In the genomic region with DNA sequence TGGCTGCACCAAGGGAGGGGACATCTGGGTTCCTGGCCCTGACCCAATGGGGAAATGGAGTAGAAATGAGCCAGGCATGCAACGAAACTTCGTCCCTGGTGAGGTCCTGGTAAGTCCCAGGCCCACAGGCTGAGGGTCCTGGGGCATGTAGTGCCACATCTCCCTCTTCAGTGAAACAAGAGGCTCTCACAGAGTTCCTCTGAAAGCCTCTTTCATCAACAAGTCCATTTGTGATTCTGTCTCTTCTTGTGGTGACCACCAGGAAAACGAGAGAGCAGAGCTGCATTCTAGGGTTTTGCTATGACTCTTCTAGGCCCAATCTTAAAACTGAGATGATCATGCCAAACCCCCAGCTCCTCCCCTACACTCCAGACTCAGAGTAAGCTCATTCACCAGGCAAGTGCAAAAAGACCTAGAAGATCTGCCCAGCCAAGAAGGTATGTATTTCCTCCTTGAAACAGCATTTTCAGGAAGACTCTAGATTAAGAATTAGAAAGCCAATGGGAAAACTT, we compare ENCODE assay signal across 16 cellular contexts. TPM values are rescaled to one million over a fixed set of nuclear protein-coding genes. Genes with fewer than 3 reads are reported as not detected.
A peak's percentile ranks its signal among the peaks of the same experiment; 100 is the strongest.
DNase-seq lines count a peak whose midpoint lies in the region; ATAC-seq, FAIRE-seq and TF ChIP-seq lines count a peak whose summit lies in the region.
"Had no signal": no experiment of that assay in that cellular context is flagged by ENCODE, and none has a peak within 500 bp of the region (broad histone marks: within the 10 kb centered on the region; RNA-seq: fewer than 3 reads in every experiment).

No MANE protein-coding gene starts in this region.

- H3K4ac ChIP-seq in mesenchymal stem cell (ENCODE audit: low read depth in 1 of 2, low read length in 2 of 2), result no peak overlapping the region

- peaks cover 11% of the 10 kb centered on the region for H3K27me3 Mint-ChIP-seq in activated CD4-positive, alpha-beta T cell treated with anti-CD3 and anti-CD28 coated beads, Interleukin-2, amount 10 ng/mL, durations not matched to agents 24 days and 14 days

- no peak overlapping the region for H3K4me3 Mint-ChIP-seq in activated CD4-positive, alpha-beta T cell treated with anti-CD3 and anti-CD28 coated beads, Interleukin-2, amount 10 ng/mL, durations not matched to agents 24 days and 14 days
- H3K4me3 Mint-ChIP-seq: CD8-positive, alpha-beta memory T cell had no signal

- no peaks in the 10 kb centered on the region for H3K36me3 ChIP-seq in mesenchymal stem cell (ENCODE audit: control insufficient read depth in 1 of 2, insufficient read depth in 2 of 2, low read depth in 1 of 2, low read length in 2 of 2)
- H3K36me3 ChIP-seq: BLaER1, HAP-1 had no signal

- H3K4me1 Mint-ChIP-seq in activated CD4-positive, alpha-beta T cell treated with anti-CD3 and anti-CD28 coated beads, Interleukin-2, amount 10 ng/mL, durations not matched to agents 24 days and 14 days, result no peaks in the 10 kb centered on the region
- H3K4me1 Mint-ChIP-seq: CD8-positive, alpha-beta memory T cell had no signal

- no peak overlapping the region for H4K8ac ChIP-seq in mesenchymal stem cell (ENCODE audit: low read length)

- H3K4me3 ChIP-seq in mesenchymal stem cell (ENCODE audit: insufficient read depth in 1 of 2, low read depth in 1 of 2, low read length in 2 of 2), result no peak overlapping the region
- H3K4me3 ChIP-seq: BLaER1, HAP-1 had no signal

- peak overlapping the region; percentile 52 for H3K27ac ChIP-seq in caudate nucleus (ENCODE audit: low read depth, low read length)
- no peak overlapping the region for H3K27ac ChIP-seq in mesenchymal stem cell (ENCODE audit: low read length, poor library complexity, severe bottlenecking)
- H3K27ac ChIP-seq: 22Rv1, BLaER1 had no signal

- H2BK120ac ChIP-seq in mesenchymal stem cell (ENCODE audit: low read depth, low read length), result no peak overlapping the region

- H4K91ac ChIP-seq in mesenchymal stem cell (ENCODE audit: low read length), result peak overlapping the region; percentile 40

- no peaks in the 10 kb centered on the region for H3K79me1 ChIP-seq in mesenchymal stem cell (replicated peaks; ENCODE audit: low read length, poor library complexity, severe bottlenecking)

- no peak overlapping the region for H3K18ac ChIP-seq in mesenchymal stem cell (ENCODE audit: low read depth in 1 of 2, low read length in 2 of 2)

- H2AFZ ChIP-seq in mesenchymal stem cell (ENCODE audit: low read depth, low read length), result no peak overlapping the region

- no peak for ATAC-seq in GM21528 (IDR thresholded peaks at IDR 0.05; ENCODE audit: low FRiP score, unreplicated experiment)

- no peak overlapping the region for H3K14ac ChIP-seq in mesenchymal stem cell (ENCODE audit: low read length in 2 of 2)

- intact Hi-C loops in activated CD4-positive, alpha-beta T cell treated with anti-CD3 and anti-CD28 coated beads, Interleukin-2, amount 10 ng/mL, durations not matched to agents 24 days and 14 days (cut with micrococcal nuclease), result no loop called here

- DNase-seq in NOMO-1 treated with dmso at 0.1 percent for 144 hours (lab: John Stamatoyannopoulos, UW; ENCODE audit: unreplicated experiment) (peak; percentile 62), NOMO-1 treated with DMSO at 0.1 percent for 48 hours (lab: John Stamatoyannopoulos, UW; ENCODE audit: unreplicated experiment) (no peak), caudate nucleus (lab: John Stamatoyannopoulos, UW) (peak in 4 of 61 donors; percentile 3 to 6 (median 4)), mesenchymal stem cell (no peak), superior temporal gyrus (ENCODE audit: extremely low spot score) (peak; percentile 43), GM12891 (ENCODE audit: insufficient read length, low spot score) (no peak)
- DNase-seq in activated CD4-positive, alpha-beta T cell treated with anti-CD3 and anti-CD28 coated beads, Interleukin-2, amount 10 ng/mL, durations not matched to agents 24 days and 14 days, result no peak
- DNase-seq: Caco-2; CD8-positive, alpha-beta memory T cell; DMS53; GF-D8 had no signal

- no peak overlapping the region for H3K9ac ChIP-seq in mesenchymal stem cell (ENCODE audit: low read length)
- H3K9ac ChIP-seq: BLaER1 had no signal

- H2AK5ac ChIP-seq in mesenchymal stem cell (ENCODE audit: low read length, severe bottlenecking), result no peak overlapping the region

- FAIRE-seq in GM12891 (lab: Jason Lieb, UNC), result no peak
- FAIRE-seq: H1 had no signal

- no peaks in the 10 kb centered on the region for H3K9me3 Mint-ChIP-seq in activated CD4-positive, alpha-beta T cell treated with anti-CD3 and anti-CD28 coated beads, Interleukin-2, amount 10 ng/mL, durations not matched to agents 24 days and 14 days
- H3K9me3 Mint-ChIP-seq: CD8-positive, alpha-beta memory T cell had no signal

- no peak overlapping the region for H2BK15ac ChIP-seq in mesenchymal stem cell (ENCODE audit: low read depth, poor library complexity, severe bottlenecking)

- no peak overlapping the region for H3K4me2 ChIP-seq in mesenchymal stem cell (ENCODE audit: low read length, poor library complexity, severe bottlenecking)
- H3K4me2 ChIP-seq: BLaER1 had no signal

- H3K9me3 ChIP-seq in mesenchymal stem cell (ENCODE audit: control insufficient read depth, low read length), result no peaks in the 10 kb centered on the region
- H3K9me3 ChIP-seq: BLaER1, Caco-2, HAP-1 had no signal

- 70% methylated on average over 3 of the region's 3 CpGs for WGBS in mesenchymal stem cell

- TF ChIP-seq POLR2A in GM12891 (IDR thresholded peaks at IDR 0.05; ENCODE audit: low read depth, low read length), result no peak

- no peaks in the 10 kb centered on the region for H3K4me1 ChIP-seq in mesenchymal stem cell (ENCODE audit: control insufficient read depth, insufficient read depth, low read depth, low read length)
- H3K4me1 ChIP-seq: BLaER1, Caco-2, HAP-1 had no signal

- H3K36me3 Mint-ChIP-seq in activated CD4-positive, alpha-beta T cell treated with anti-CD3 and anti-CD28 coated beads, Interleukin-2, amount 10 ng/mL, durations not matched to agents 24 days and 14 days (ENCODE audit: low read depth), result no peaks in the 10 kb centered on the region
- H3K36me3 Mint-ChIP-seq: CD8-positive, alpha-beta memory T cell had no signal

- H2BK12ac ChIP-seq in mesenchymal stem cell (ENCODE audit: low read length in 2 of 2), result no peak overlapping the region

- H3K27ac Mint-ChIP-seq in activated CD4-positive, alpha-beta T cell treated with anti-CD3 and anti-CD28 coated beads, Interleukin-2, amount 10 ng/mL, durations not matched to agents 24 days and 14 days, result no peak overlapping the region

- peak overlapping the region in 1 of 2 experiments; percentile 9 for H3K23ac ChIP-seq in mesenchymal stem cell (ENCODE audit: low read length in 2 of 2)

- H3K27me3 ChIP-seq in mesenchymal stem cell (ENCODE audit: control insufficient read depth in 1 of 2, insufficient read depth in 1 of 2, low read length in 2 of 2), result peaks cover 29 to 42% of the 10 kb centered on the region in 2 experiments
- H3K27me3 ChIP-seq: BLaER1 had no signal

- H2BK5ac ChIP-seq in mesenchymal stem cell (ENCODE audit: low read depth, low read length, poor library complexity, severe bottlenecking), result no peak overlapping the region

TF ChIP-seq in GM12891, 5 proteins besides CTCF, POLR2A, EP300 and RAD21:
- TF ChIP-seq POLR2AphosphoS5 (IDR thresholded peaks at IDR 0.05; ENCODE audit: low read depth, low read length) (no peak), POU2F2 (IDR thresholded peaks at IDR 0.05; ENCODE audit: low read depth, low read length) (no peak), TAF1 (IDR thresholded peaks at IDR 0.05; ENCODE audit: low read depth, low read length) (no peak), PAX5 (IDR thresholded peaks at IDR 0.05; ENCODE audit: insufficient read depth, low read length, severe bottlenecking) (no peak)

RNA-seq across cellular contexts. Expression of gene RNF220, which starts 24.3 kb away (rescaled TPM):
- polyA plus RNA-seq in mesenchymal stem cell (2013, experiment 1 of 2), result 54.2 TPM
- 50.2 TPM for polyA plus RNA-seq in mesenchymal stem cell (2013, experiment 2 of 2)
- 52.4 TPM for polyA plus RNA-seq in GM12891 (2012; ENCODE audit: low read depth, missing spikeins)
- total RNA-seq in activated CD4-positive, alpha-beta T cell treated with anti-CD3 and anti-CD28 coated beads, Interleukin-2, amount 10 ng/mL, durations not matched to agents 24 days and 14 days, result 101 and 102 TPM in 2 replicates

RNA-seq across cellular contexts. Expression of gene ERI3, which starts 25.7 kb away (rescaled TPM):
- polyA plus RNA-seq in mesenchymal stem cell (2013, experiment 1 of 2), result 40.9 TPM
- 42.1 TPM for polyA plus RNA-seq in mesenchymal stem cell (2013, experiment 2 of 2)
- 28.3 TPM for polyA plus RNA-seq in GM12891 (2012; ENCODE audit: low read depth, missing spikeins)
- 50.2 and 53.2 TPM in 2 replicates for total RNA-seq in activated CD4-positive, alpha-beta T cell treated with anti-CD3 and anti-CD28 coated beads, Interleukin-2, amount 10 ng/mL, durations not matched to agents 24 days and 14 days

Comparison
In these comparisons a context has a peak if more than half of its experiments do, and no peak if none do; other contexts are left out.
1. DNase-seq: peak in NOMO-1 treated with dmso at 0.1 percent for 144 hours (single experiment) and superior temporal gyrus (single experiment); none in NOMO-1 treated with DMSO at 0.1 percent for 48 hours (single experiment), mesenchymal stem cell (single experiment), GM12891 (single experiment) and activated CD4-positive, alpha-beta T cell treated with anti-CD3 and anti-CD28 coated beads, Interleukin-2, amount 10 ng/mL, durations not matched to agents 24 days and 14 days (single experiment).